Comparison of ENCODE assay signal across 21 cellular contexts in the genomic region with DNA sequence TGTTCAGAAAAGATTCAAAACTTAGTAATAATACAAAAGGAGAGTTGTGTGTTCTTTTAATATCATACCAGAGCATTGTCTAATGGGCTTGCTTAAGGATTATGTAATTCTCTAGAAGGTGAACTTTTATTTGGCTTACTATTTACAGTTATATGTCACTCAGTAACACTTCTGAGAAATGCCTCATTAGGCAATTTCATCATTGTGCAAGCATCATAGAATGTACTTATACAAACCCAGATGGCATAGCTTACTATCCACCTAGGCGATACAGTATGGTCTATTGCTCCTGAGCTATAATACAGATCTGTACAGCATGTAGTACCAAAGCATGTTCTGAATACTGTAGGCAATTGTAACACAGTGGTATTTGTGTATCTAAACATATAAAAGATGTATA.
"Had no signal": no experiment of that assay in that cellular context is flagged by ENCODE, and none has a peak within 500 bp of the region (broad histone marks: within the 10 kb centered on the region; RNA-seq: fewer than 3 reads in every experiment).

No MANE protein-coding gene starts in this region.

- DNase-seq: activated B cell treated with CpG ODN at 0.5 μM for 24 hours; activated CD4-positive, alpha-beta T cell treated with anti-CD3 and anti-CD28 coated beads for 48 hours; activated CD8-positive, alpha-beta T cell treated with anti-CD3 and anti-CD28 coated beads for 36 hours; activated gamma-delta T cell treated with Interleukin-2 at 50 U/mL for 16 hours; activated T-cell treated with anti-CD3 and anti-CD28 coated beads, Interleukin-2, amount 50 U/mL, for 4 hours; amygdala; cortex of kidney; effector CD4-positive, alpha-beta T cell; heart right ventricle; left colon; retina; stimulated activated CD4-positive, alpha-beta T cell treated with anti-CD3 and anti-CD28 coated beads, Interleukin-15, amount 100 ng/mL, for 24 hours; stimulated activated CD4-positive, alpha-beta T cell treated with anti-CD3 and anti-CD28 coated beads, Interleukin-4, amount 100 ng/mL, for 1 hour; stimulated activated naive CD4-positive, alpha-beta T cell treated with Interleukin-2 at 50 U/mL for 16 hours; substantia nigra had no signal

- H3K9me3 ChIP-seq: heart right ventricle, tibial nerve, vagina had no signal

- H3K4me1 ChIP-seq: heart right ventricle, tibial nerve, vagina had no signal

- ATAC-seq: activated CD8-positive, alpha-beta T cell treated with anti-CD3 and anti-CD28 coated beads for 36 hours; activated T-cell treated with anti-CD3 and anti-CD28 coated beads, Interleukin-2, amount 50 U/mL, for 4 hours; heart right ventricle; left colon; natural killer cell treated with Interleukin-12 subunit alpha and Interleukin-12 subunit beta and Interleukin-15 and Interleukin-18, amount 100 ng/mL, for 72 hours had no signal

- H3K27me3 ChIP-seq: heart right ventricle, tibial nerve, vagina had no signal

- FAIRE-seq: frontal cortex, islet of Langerhans had no signal

- H3K4me3 ChIP-seq: heart right ventricle, skin epidermis, tibial nerve, vagina had no signal

- H3K27ac ChIP-seq: heart right ventricle, skin epidermis, tibial nerve, vagina had no signal

- H3K36me3 ChIP-seq: heart right ventricle, tibial nerve, vagina had no signal
